ENCODE assay signal across 20 cellular contexts in genomic region chr1:234405676-234406075, GRCh38.
"Had no signal": no experiment of that assay in that cellular context is flagged by ENCODE, and none has a peak within 500 bp of the region (broad histone marks: within the 10 kb centered on the region; RNA-seq: fewer than 3 reads in every experiment).

No MANE protein-coding gene starts in this region.

- H3K27me3 Mint-ChIP-seq: activated CD8-positive, alpha-beta memory T cell treated with anti-CD3 and anti-CD28 coated beads, Interleukin-2, amount 10 ng/mL, durations not matched to agents 7 days and 5 days; activated CD8-positive, alpha-beta T cell treated with anti-CD3 and anti-CD28 coated beads for 36 hours; type B pancreatic cell had no signal

- H3K27ac Mint-ChIP-seq: activated CD8-positive, alpha-beta memory T cell treated with anti-CD3 and anti-CD28 coated beads, Interleukin-2, amount 10 ng/mL, durations not matched to agents 7 days and 5 days; activated CD8-positive, alpha-beta T cell treated with anti-CD3 and anti-CD28 coated beads for 36 hours; endodermal cell; mesothelial cell of epicardium; natural killer cell; type B pancreatic cell had no signal

- H3K27me3 ChIP-seq: gastroesophageal sphincter, testis, vagina had no signal

- DNase-seq: activated CD8-positive, alpha-beta memory T cell treated with anti-CD3 and anti-CD28 coated beads, Interleukin-2, amount 10 ng/mL, durations not matched to agents 7 days and 5 days; activated CD8-positive, alpha-beta T cell treated with anti-CD3 and anti-CD28 coated beads for 36 hours; activated effector memory CD4-positive, alpha-beta T cell treated with Interleukin-2 at 50 U/mL for 16 hours; activated T-cell treated with anti-CD3 and anti-CD28 coated beads for 4 hours; cortex of kidney; endodermal cell; head of caudate nucleus; hypothalamus; left ventricle myocardium superior; mammary epithelial cell; natural killer cell; stimulated activated CD4-positive, alpha-beta T cell treated with anti-CD3 and anti-CD28 coated beads, Interleukin-2, amount 100 ng/mL, for 48 hours; stimulated activated CD8-positive, alpha-beta memory T cell treated with anti-CD3 and anti-CD28 coated beads, Interleukin-4, amount 100 ng/mL, for 48 hours; T-helper 9 cell; testis had no signal

- H3K9me3 Mint-ChIP-seq: activated CD8-positive, alpha-beta T cell treated with anti-CD3 and anti-CD28 coated beads for 36 hours; endodermal cell; mesothelial cell of epicardium; natural killer cell; type B pancreatic cell had no signal

- H3K27ac ChIP-seq: gastroesophageal sphincter, prostate gland, testis, vagina had no signal

- H3K4me1 ChIP-seq: prostate gland, testis, vagina had no signal

- H3K9me3 ChIP-seq: gastroesophageal sphincter, prostate gland, testis, vagina had no signal

- H3K4me3 Mint-ChIP-seq: activated CD8-positive, alpha-beta memory T cell treated with anti-CD3 and anti-CD28 coated beads, Interleukin-2, amount 10 ng/mL, durations not matched to agents 7 days and 5 days; activated CD8-positive, alpha-beta T cell treated with anti-CD3 and anti-CD28 coated beads for 36 hours; endodermal cell; mesothelial cell of epicardium; natural killer cell; type B pancreatic cell had no signal

- H3K36me3 ChIP-seq: prostate gland, vagina had no signal

- H3K4me1 Mint-ChIP-seq: endodermal cell had no signal

- H3K4me3 ChIP-seq: gastroesophageal sphincter, prostate gland, testis, vagina had no signal

- ATAC-seq: activated CD8-positive, alpha-beta memory T cell treated with anti-CD3 and anti-CD28 coated beads, Interleukin-2, amount 10 ng/mL, durations not matched to agents 7 days and 5 days; activated CD8-positive, alpha-beta T cell treated with anti-CD3 and anti-CD28 coated beads for 36 hours; gastroesophageal sphincter; left ventricle myocardium superior; natural killer cell had no signal

- H3K36me3 Mint-ChIP-seq: type B pancreatic cell had no signal
